Comparison of ENCODE assay signal across 20 cellular contexts in the genomic region with DNA sequence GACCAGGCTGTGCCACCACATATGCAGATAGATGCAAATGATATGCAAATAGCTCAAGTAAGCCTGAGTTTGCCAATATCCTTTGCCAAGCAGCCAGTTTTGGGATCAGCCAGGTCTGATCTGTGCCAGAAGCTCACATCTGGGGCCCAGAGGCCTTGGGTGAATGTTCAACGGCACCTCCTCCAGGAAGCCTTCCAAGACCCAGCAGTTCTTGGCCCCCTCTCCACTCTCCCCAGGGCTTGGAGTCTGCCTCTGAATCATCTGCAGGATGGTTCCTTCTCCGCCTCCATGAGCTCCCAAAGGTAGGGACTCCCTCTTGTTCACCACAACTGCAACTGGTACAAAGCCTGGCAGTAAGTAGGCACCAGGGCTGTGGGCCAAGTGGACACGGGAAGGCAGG.
"Had no signal": no experiment of that assay in that cellular context is flagged by ENCODE, and none has a peak within 500 bp of the region (broad histone marks: within the 10 kb centered on the region; RNA-seq: fewer than 3 reads in every experiment).

No MANE protein-coding gene starts in this region.

- DNase-seq: effector memory CD8-positive, alpha-beta T cell; foreskin melanocyte; heart right ventricle; kidney glomerular epithelial cell; natural killer cell; psoas muscle; retina; right lobe of liver; stimulated activated CD4-positive, alpha-beta T cell treated with anti-CD3 and anti-CD28 coated beads, Interleukin-2, amount 100 ng/mL, for 24 hours; stimulated activated CD4-positive, alpha-beta T cell treated with anti-CD3 and anti-CD28 coated beads, Interleukin-4, amount 100 ng/mL, for 4 hours; stimulated activated naive B cell treated with anti-CD40 and anti-IgM and Interleukin-4, amounts not matched to agents 10 μg/mL and 1 μg/mL and 100 μg/mL, for 72 hours; stimulated activated naive CD8-positive, alpha-beta T cell treated with anti-CD3 and anti-CD28 coated beads, Interleukin-15, amount 100 ng/mL, for 72 hours; testis; transverse colon had no signal

- H3K36me3 ChIP-seq: esophagus muscularis mucosa, heart right ventricle, right lobe of liver, transverse colon had no signal

- H3K9me3 Mint-ChIP-seq: central memory CD8-positive, alpha-beta T cell; neural crest cell had no signal

- H3K4me1 Mint-ChIP-seq: central memory CD8-positive, alpha-beta T cell; natural killer cell had no signal

- H3K9me3 ChIP-seq: right lobe of liver, testis had no signal

- H3K27ac ChIP-seq: epithelial cell of prostate, esophagus muscularis mucosa, heart right ventricle, psoas muscle, right lobe of liver, skin epidermis, testis, transverse colon had no signal

- ATAC-seq: effector memory CD8-positive, alpha-beta T cell; heart right ventricle; natural killer cell; psoas muscle; right lobe of liver; stimulated activated naive B cell treated with anti-CD40 and anti-IgM and Interleukin-4, amounts not matched to agents 10 μg/mL and 1 μg/mL and 100 μg/mL, for 72 hours; stimulated activated naive CD8-positive, alpha-beta T cell treated with anti-CD3 and anti-CD28 coated beads, Interleukin-15, amount 100 ng/mL, for 72 hours had no signal

- H3K4me1 ChIP-seq: esophagus muscularis mucosa, heart right ventricle, psoas muscle, right lobe of liver, testis, transverse colon had no signal

- H3K27ac Mint-ChIP-seq: dendritic cell treated with granulocyte-macrophage colony-stimulating factor and Interleukin-4, amounts not matched to agents 40 ng/mL and 50 ng/mL, for 4 days; effector memory CD8-positive, alpha-beta T cell; natural killer cell had no signal

- H3K27me3 ChIP-seq: esophagus muscularis mucosa, heart right ventricle, right lobe of liver, testis, transverse colon had no signal

- H3K4me3 ChIP-seq: esophagus muscularis mucosa, heart right ventricle, psoas muscle, right lobe of liver, skin epidermis, testis, transverse colon had no signal

- H3K4me3 Mint-ChIP-seq: central memory CD8-positive, alpha-beta T cell; dendritic cell treated with granulocyte-macrophage colony-stimulating factor and Interleukin-4, amounts not matched to agents 40 ng/mL and 50 ng/mL, for 4 days; effector memory CD8-positive, alpha-beta T cell; natural killer cell; neural crest cell; stimulated activated naive B cell treated with anti-CD40 and anti-IgM and Interleukin-4, amounts not matched to agents 10 μg/mL and 1 μg/mL and 100 μg/mL, for 72 hours; stimulated activated naive CD8-positive, alpha-beta T cell treated with anti-CD3 and anti-CD28 coated beads, Interleukin-15, amount 100 ng/mL, for 72 hours had no signal
